Comparison of ENCODE assay signal across 20 cellular contexts in genomic region chr3:41630708-41631107, GRCh38.
DNase-seq lines count a peak whose midpoint lies in the region; ATAC-seq and TF ChIP-seq lines count a peak whose summit lies in the region.
"Had no signal": no experiment of that assay in that cellular context is flagged by ENCODE, and none has a peak within 500 bp of the region (broad histone marks: within the 10 kb centered on the region; RNA-seq: fewer than 3 reads in every experiment).

No MANE protein-coding gene starts in this region.

- no peak overlapping the region for H3K9ac ChIP-seq in IMR-90 (ENCODE audit: low read depth, low read length)
- H3K9ac ChIP-seq: BLaER1 had no signal

- no peak overlapping the region for H3K18ac ChIP-seq in IMR-90 (ENCODE audit: low read depth, low read length)

- no peak overlapping the region for H2BK20ac ChIP-seq in IMR-90 (ENCODE audit: low read depth, low read length)

- no peak overlapping the region for H3K4ac ChIP-seq in IMR-90 (ENCODE audit: low read depth, low read length)

- in situ Hi-C loops in IMR-90 (cut with MboI; ENCODE audit: low sequenced_read_pairs): no loop called here

- H3K4me3 Mint-ChIP-seq in WTC11 (no peak overlapping the region), MCF 10A (ENCODE audit: unreplicated experiment) (no peak overlapping the region)
- H3K4me3 Mint-ChIP-seq: CD8-positive, alpha-beta T cell; T-helper 17 cell had no signal

- no peak overlapping the region for H3K23ac ChIP-seq in IMR-90 (ENCODE audit: low read depth, low read length)

- H3K27ac ChIP-seq in IMR-90 (ENCODE audit: insufficient read depth, low read length): no peak overlapping the region
- H3K27ac ChIP-seq: BLaER1 had no signal

- H3K27me3 Mint-ChIP-seq in WTC11 (ENCODE audit: low read depth) (no peaks in the 10 kb centered on the region), MCF 10A (ENCODE audit: insufficient read depth, unreplicated experiment) (no peaks in the 10 kb centered on the region)
- H3K27me3 Mint-ChIP-seq: T-helper 17 cell had no signal

- no peaks in the 10 kb centered on the region for H4K20me1 ChIP-seq in IMR-90 (ENCODE audit: insufficient read depth, low read length)
- H4K20me1 ChIP-seq: BLaER1 had no signal

- dilution Hi-C loops in IMR-90 (cut with HindIII; ENCODE audit: low sequenced_read_pairs, unreplicated experiment): no loop called here

- no peak for TF ChIP-seq RAD21 in IMR-90 (IDR thresholded peaks at IDR 0.05; ENCODE audit: low read length)

- no peak overlapping the region for H2AK9ac ChIP-seq in IMR-90 (replicated peaks; ENCODE audit: low read depth, low read length, poor library complexity)

- no peak overlapping the region for H2AFZ ChIP-seq in IMR-90 (replicated peaks; ENCODE audit: low read length, poor library complexity)

- H3K4me3 ChIP-seq in IMR-90 (ENCODE audit: insufficient read depth, low read depth, low read length): no peak overlapping the region
- H3K4me3 ChIP-seq: BLaER1, K562, Peyer's patch had no signal

- no peaks in the 10 kb centered on the region for H3K9me3 ChIP-seq in IMR-90 (ENCODE audit: control insufficient read depth, insufficient read depth, low read length)
- H3K9me3 ChIP-seq: BLaER1, Peyer's patch had no signal

- H3K36me3 Mint-ChIP-seq in WTC11: no peaks in the 10 kb centered on the region
- H3K36me3 Mint-ChIP-seq in MCF 10A (ENCODE audit: insufficient read depth, unreplicated experiment): no peaks in the 10 kb centered on the region
- H3K36me3 Mint-ChIP-seq: CD8-positive, alpha-beta T cell had no signal

- H3K56ac ChIP-seq in IMR-90 (ENCODE audit: extremely low read depth, insufficient read depth, low read length): 0 out of 2 replicates have a peak overlapping the region, but pooled peaks have one; percentile 6

- no peaks in the 10 kb centered on the region for H3K27me3 ChIP-seq in IMR-90 (ENCODE audit: control insufficient read depth, insufficient read depth, low read length)
- H3K27me3 ChIP-seq: BLaER1, Peyer's patch had no signal

- H4K5ac ChIP-seq in IMR-90 (ENCODE audit: low read depth, low read length): no peak overlapping the region

- no peaks in the 10 kb centered on the region for H3K36me3 ChIP-seq in IMR-90 (ENCODE audit: control insufficient read depth, insufficient read depth, low read length)
- H3K36me3 ChIP-seq: BLaER1, Peyer's patch had no signal

- no peaks in the 10 kb centered on the region for H3K9me3 Mint-ChIP-seq in WTC11
- no peaks in the 10 kb centered on the region for H3K9me3 Mint-ChIP-seq in MCF 10A (ENCODE audit: unreplicated experiment)
- H3K9me3 Mint-ChIP-seq: CD8-positive, alpha-beta T cell had no signal

- H4K8ac ChIP-seq in IMR-90 (ENCODE audit: low read depth in 2 of 2, low read length in 2 of 2): no peak overlapping the region

- intact Hi-C loops in IMR-90 (cut with micrococcal nuclease): no loop called here
- intact Hi-C loops in MCF 10A (cut with micrococcal nuclease): no loop called here

- H3K4me1 ChIP-seq in IMR-90 (ENCODE audit: control insufficient read depth, insufficient read depth, low read length): no peaks in the 10 kb centered on the region
- H3K4me1 ChIP-seq: BLaER1, Peyer's patch had no signal

- CTCF ChIA-PET in IMR-90 (lab: Yijun Ruan, JAX) (no interaction called here), WTC11 (lab: Charles Lee) (no interaction called here), MCF 10A (lab: Yijun Ruan, JAX) (no interaction called here)

- no peak overlapping the region for H2BK120ac ChIP-seq in IMR-90 (ENCODE audit: low read depth, low read length)

- no peak overlapping the region for H4K91ac ChIP-seq in IMR-90 (ENCODE audit: insufficient read depth, low read depth, low read length)

- no peak overlapping the region for H3K4me2 ChIP-seq in IMR-90 (ENCODE audit: low read depth, low read length)
- H3K4me2 ChIP-seq: BLaER1 had no signal

- TF ChIP-seq CTCF in IMR-90 (conservative IDR thresholded peaks at IDR 0.05; ENCODE audit: low read depth, low read length) (no peak), WTC11 (IDR thresholded peaks at IDR 0.05) (no peak), MCF 10A (IDR thresholded peaks at IDR 0.05; ENCODE audit: unreplicated experiment) (no peak)

- no peak for TF ChIP-seq POLR2A in IMR-90 (IDR thresholded peaks at IDR 0.05; ENCODE audit: low read depth, low read length)

- no peaks in the 10 kb centered on the region for H3K79me1 ChIP-seq in IMR-90 (ENCODE audit: low read depth in 1 of 2, low read length in 2 of 2)

- no peak overlapping the region for H2BK5ac ChIP-seq in IMR-90 (ENCODE audit: low read depth, low read length, poor library complexity, severe bottlenecking)

- ATAC-seq in IMR-90 (ENCODE audit: low read depth) (peak; percentile 66), WTC11 (no peak), left lobe of liver (peak; percentile 22), GM21526 (IDR thresholded peaks at IDR 0.05; ENCODE audit: low FRiP score, unreplicated experiment) (no peak)
- ATAC-seq: CD8-positive, alpha-beta T cell; K562; Right ventricle myocardium inferior; T-helper 17 cell had no signal

- H2BK15ac ChIP-seq in IMR-90 (ENCODE audit: low read depth, low read length): no peak overlapping the region

- H3K27ac Mint-ChIP-seq in WTC11 (peak overlapping the region; percentile 29; the same call in 1 of the 2 replicates), MCF 10A (ENCODE audit: low read depth, unreplicated experiment) (no peak overlapping the region)
- H3K27ac Mint-ChIP-seq: CD8-positive, alpha-beta T cell; T-helper 17 cell had no signal

- H3K9me1 ChIP-seq in IMR-90 (ENCODE audit: insufficient read depth, low read length): no peaks in the 10 kb centered on the region

- no peak overlapping the region for H2AK5ac ChIP-seq in IMR-90 (ENCODE audit: low read depth, low read length)

- H3K14ac ChIP-seq in IMR-90 (replicated peaks; ENCODE audit: low read depth, low read length): no peak overlapping the region

- H3K4me1 Mint-ChIP-seq in WTC11: peaks cover 12% of the 10 kb centered on the region
- peaks cover 5% of the 10 kb centered on the region for H3K4me1 Mint-ChIP-seq in MCF 10A (ENCODE audit: insufficient read depth, unreplicated experiment)
- H3K4me1 Mint-ChIP-seq: T-helper 17 cell had no signal

- POLR2A ChIA-PET in IMR-90 (lab: Charles Lee; ENCODE audit: unreplicated experiment) (interaction anchor here (0.9 kb wide), 1 partner anchor 17 kb away, joined by 4 read pairs; no protein-coding TSS in a partner anchor), WTC11 (lab: Charles Lee) (no interaction called here), MCF 10A (lab: Yijun Ruan, JAX) (no interaction called here)

- DNase-seq in NCI-H2107 treated with DMSO at 0.1 percent for 48 hours (lab: John Stamatoyannopoulos, UW; ENCODE audit: unreplicated experiment): peak; percentile 34
- DNase-seq in NCI-H2107 (lab: John Stamatoyannopoulos, UW): no peak
- DNase-seq in IMR-90: no peak
- no peak for DNase-seq in WTC11 (ENCODE audit: low spot score)
- no peak for DNase-seq in left lobe of liver (ENCODE audit: low spot score)
- DNase-seq in AG20443 (ENCODE audit: low spot score): no peak
- no peak for DNase-seq in MCF 10A (ENCODE audit: unreplicated experiment)
- DNase-seq: Calu3; CD8-positive, alpha-beta T cell; MV-4-11; NCI-H146; NCI-H2171; NCI-H524; NK-92 treated with Interleukin-12 subunit alpha and Interleukin-12 subunit beta, amount 100 ng/mL, for 24 hours; Peyer's patch; T-helper 17 cell had no signal

- BruUV-seq in IMR-90 (replicated peaks; lab: Mats Ljungman, UMichigan) (no TSS peak), MCF 10A (replicated peaks; lab: Mats Ljungman, UMichigan) (no TSS peak)

TF ChIP-seq in IMR-90, 13 proteins besides CTCF, POLR2A, EP300 and RAD21 (continues in another document):
- no peak for TF ChIP-seq NFE2L2 (IDR thresholded peaks at IDR 0.05; ENCODE audit: low read depth, low read length)
- TF ChIP-seq MXI1 (IDR thresholded peaks at IDR 0.05; ENCODE audit: borderline replicate concordance, low read depth, low read length): no peak
- no peak for TF ChIP-seq SMC3 (IDR thresholded peaks at IDR 0.05; ENCODE audit: low read depth, low read length)
- TF ChIP-seq CHD1 (IDR thresholded peaks at IDR 0.05; ENCODE audit: low read depth, low read length): no peak
- no peak for TF ChIP-seq RCOR1 (IDR thresholded peaks at IDR 0.05; ENCODE audit: insufficient replicate concordance, low read length)
- TF ChIP-seq CEBPB (IDR thresholded peaks at IDR 0.05; ENCODE audit: low read depth, low read length): no peak
- no peak for TF ChIP-seq BHLHE40 (IDR thresholded peaks at IDR 0.05; ENCODE audit: low read depth, low read length)
- TF ChIP-seq MAZ (IDR thresholded peaks at IDR 0.05; ENCODE audit: borderline replicate concordance, low read depth, low read length): no peak
- no peak for TF ChIP-seq RFX5 (IDR thresholded peaks at IDR 0.05; ENCODE audit: low read depth, low read length)
- TF ChIP-seq FOS (IDR thresholded peaks at IDR 0.05; ENCODE audit: low read depth, low read length): no peak

TF ChIP-seq in WTC11, 78 proteins besides CTCF, POLR2A, EP300 and RAD21 (continues in another document):
- no peak for TF ChIP-seq ATF2 (CRISPR knock-in tag; IDR thresholded peaks at IDR 0.05; ENCODE audit: borderline replicate concordance, low read depth)
- no peak for TF ChIP-seq CDX4 (CRISPR knock-in tag; IDR thresholded peaks at IDR 0.05; ENCODE audit: borderline replicate concordance)
- no peak for TF ChIP-seq ZNF138 (CRISPR knock-in tag; conservative IDR thresholded peaks at IDR 0.05)
- TF ChIP-seq ATF1 (CRISPR knock-in tag; IDR thresholded peaks at IDR 0.05): no peak
- no peak for TF ChIP-seq KAT7 (CRISPR knock-in tag; IDR thresholded peaks at IDR 0.05; ENCODE audit: borderline replicate concordance)
- no peak for TF ChIP-seq SOX15 (CRISPR knock-in tag; IDR thresholded peaks at IDR 0.05)
- no peak for TF ChIP-seq GRHL2 (CRISPR knock-in tag; IDR thresholded peaks at IDR 0.05; ENCODE audit: insufficient replicate concordance, severe bottlenecking)

Comparison
In these comparisons a context has a peak if more than half of its experiments do, and no peak if none do; other contexts are left out.
1. ATAC-seq: peak in IMR-90 (single experiment) and left lobe of liver (single experiment); none in WTC11 (single experiment) and GM21526 (single experiment).